ENCODE assay signal across 12 cellular contexts in the genomic region with DNA sequence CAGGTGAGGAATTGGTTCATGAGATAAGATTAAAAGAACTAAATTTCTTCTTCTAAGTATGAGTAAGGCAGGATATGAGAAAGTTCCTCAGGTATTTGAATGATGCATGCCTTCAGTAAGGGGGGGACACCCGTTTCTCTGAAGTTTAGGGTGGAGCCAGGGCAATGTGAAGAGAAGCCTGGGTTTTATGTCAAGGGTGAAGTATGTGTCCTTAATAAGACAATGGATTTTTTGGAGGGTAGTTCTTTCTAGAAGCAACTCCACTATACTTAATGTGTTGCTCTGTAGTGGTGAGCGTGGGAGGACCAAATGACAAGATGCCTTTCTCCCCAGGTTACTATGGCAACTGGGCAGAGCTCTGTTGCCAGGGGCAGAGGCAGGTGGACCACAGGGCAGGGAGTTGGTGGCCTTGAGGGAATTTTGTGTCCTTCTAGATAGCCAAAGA. TPM values are rescaled to one million over a fixed set of nuclear protein-coding genes. Genes with fewer than 3 reads are reported as not detected.
DNase-seq lines count a peak whose midpoint lies in the region; ATAC-seq and TF ChIP-seq lines count a peak whose summit lies in the region.
"Had no signal": no experiment of that assay in that cellular context is flagged by ENCODE, and none has a peak within 500 bp of the region (broad histone marks: within the 10 kb centered on the region; RNA-seq: fewer than 3 reads in every experiment).

No MANE protein-coding gene starts in this region.

- H3K4me1 Mint-ChIP-seq in activated CD8-positive, alpha-beta T cell treated with anti-CD3 and anti-CD28 coated beads for 36 hours (ENCODE audit: low read depth) = peaks cover 10% of the 10 kb centered on the region
- peaks cover 11% of the 10 kb centered on the region for H3K4me1 Mint-ChIP-seq in activated CD8-positive, alpha-beta T cell treated with anti-CD3 and anti-CD28 coated beads, Interleukin-2, amount 10 ng/mL, durations not matched to agents 7 days and 5 days (ENCODE audit: low read depth)

- H3K9me3 Mint-ChIP-seq in activated CD8-positive, alpha-beta T cell treated with anti-CD3 and anti-CD28 coated beads for 36 hours = no peaks in the 10 kb centered on the region
- no peaks in the 10 kb centered on the region for H3K9me3 Mint-ChIP-seq in activated CD8-positive, alpha-beta T cell treated with anti-CD3 and anti-CD28 coated beads, Interleukin-2, amount 10 ng/mL, durations not matched to agents 7 days and 5 days (ENCODE audit: insufficient read depth)
- H3K9me3 Mint-ChIP-seq: natural killer cell had no signal

- H3K27me3 ChIP-seq in PC-9 (ENCODE audit: insufficient read depth, low read depth) (no peaks in the 10 kb centered on the region), sigmoid colon (no peaks in the 10 kb centered on the region)

- H3K79me2 ChIP-seq in PC-9 (ENCODE audit: low read depth) = peaks cover 77% of the 10 kb centered on the region

- H3K9me3 ChIP-seq in PC-9 (ENCODE audit: insufficient read depth, low read depth) = peaks cover 30% of the 10 kb centered on the region
- no peaks in the 10 kb centered on the region for H3K9me3 ChIP-seq in sigmoid colon

- TF ChIP-seq CTCF in activated CD8-positive, alpha-beta T cell treated with anti-CD3 and anti-CD28 coated beads for 36 hours (IDR thresholded peaks at IDR 0.05) = no peak
- no peak for TF ChIP-seq CTCF in PC-9 (conservative IDR thresholded peaks at IDR 0.05)
- TF ChIP-seq CTCF in sigmoid colon (IDR thresholded peaks at IDR 0.05) = no peak

- no peak for TF ChIP-seq EP300 in sigmoid colon (IDR thresholded peaks at IDR 0.05)

- H2AFZ ChIP-seq in PC-9 = no peak overlapping the region

- CTCF ChIA-PET in activated CD8-positive, alpha-beta T cell treated with anti-CD3 and anti-CD28 coated beads for 36 hours (lab: Charles Lee) = no interaction called here
- CTCF ChIA-PET in activated CD8-positive, alpha-beta T cell treated with anti-CD3 and anti-CD28 coated beads, Interleukin-2, amount 10 ng/mL, durations not matched to agents 7 days and 5 days (lab: Charles Lee) = no interaction called here
- CTCF ChIA-PET in PC-9 (lab: Charles Lee) = no interaction called here

- peaks cover 64% of the 10 kb centered on the region for H3K36me3 ChIP-seq in PC-9 (ENCODE audit: low read depth)
- peaks cover 0 to 15% (median 0%) of the 10 kb centered on the region in 4 donors for H3K36me3 ChIP-seq in sigmoid colon

- intact Hi-C loops in activated CD8-positive, alpha-beta T cell treated with anti-CD3 and anti-CD28 coated beads for 36 hours (cut with micrococcal nuclease) = no loop called here
- intact Hi-C loops in PC-9 (cut with micrococcal nuclease; ENCODE audit: unreplicated experiment) = loop anchor here (1.0 to 2.0 kb wide), 5 partner anchors 20 to 168 kb away; no protein-coding TSS in a partner anchor
- intact Hi-C loops in sigmoid colon (cut with DNase I) = no loop called here

- BruUV-seq in PC-9 (replicated peaks; lab: Mats Ljungman, UMichigan) = no TSS peak

- H3K9me2 ChIP-seq in PC-9 (ENCODE audit: insufficient read depth) = no peaks in the 10 kb centered on the region

- TF ChIP-seq POLR2A in sigmoid colon (IDR thresholded peaks at IDR 0.05) = no peak

- H3K4me3 Mint-ChIP-seq in activated CD8-positive, alpha-beta T cell treated with anti-CD3 and anti-CD28 coated beads for 36 hours = no peak overlapping the region
- no peak overlapping the region for H3K4me3 Mint-ChIP-seq in activated CD8-positive, alpha-beta T cell treated with anti-CD3 and anti-CD28 coated beads, Interleukin-2, amount 10 ng/mL, durations not matched to agents 7 days and 5 days
- H3K4me3 Mint-ChIP-seq: natural killer cell had no signal

- peak; percentile 39 for DNase-seq in activated CD8-positive, alpha-beta T cell treated with anti-CD3 and anti-CD28 coated beads for 36 hours
- no peak for DNase-seq in activated CD8-positive, alpha-beta T cell treated with anti-CD3 and anti-CD28 coated beads, Interleukin-2, amount 10 ng/mL, durations not matched to agents 7 days and 5 days
- DNase-seq in PC-9 (peak; percentile 80 to 96), epithelial cell of prostate (ENCODE audit: low read depth, low spot score) (peak; percentile 34), sigmoid colon (no peak), SKM-1 treated with dmso at 0.1 percent for 144 hours (lab: John Stamatoyannopoulos, UW; ENCODE audit: unreplicated experiment) (no peak), middle frontal gyrus (ENCODE audit: extremely low spot score, low spot score) (no peak), midbrain (lab: John Stamatoyannopoulos, UW) (no peak)
- DNase-seq: activated CD4-positive, alpha-beta T cell treated with anti-CD3 and anti-CD28 coated beads for 1 hour; amniotic stem cell; GOT3; natural killer cell had no signal

- POLR2A ChIA-PET in activated CD8-positive, alpha-beta T cell treated with anti-CD3 and anti-CD28 coated beads for 36 hours (lab: Charles Lee) = no interaction called here
- POLR2A ChIA-PET in activated CD8-positive, alpha-beta T cell treated with anti-CD3 and anti-CD28 coated beads, Interleukin-2, amount 10 ng/mL, durations not matched to agents 7 days and 5 days (lab: Charles Lee) = no interaction called here
- POLR2A ChIA-PET in PC-9 (lab: Charles Lee; ENCODE audit: unreplicated experiment) = interaction anchor here (0.5 to 1.2 kb wide), 5 partner anchors 18 to 163 kb away, joined by 3 to 4 read pairs (median 4); no protein-coding TSS in a partner anchor

- H3K27ac ChIP-seq in PC-9 (peak overlapping the region; percentile 96), epithelial cell of prostate (peak overlapping the region; percentile 98), sigmoid colon (peak overlapping the region in 3 of 4 donors; percentile 66 to 70 (median 68))

- peak overlapping the region; percentile 52 for H3K4me2 ChIP-seq in PC-9

- no peaks in the 10 kb centered on the region for H3K36me3 Mint-ChIP-seq in activated CD8-positive, alpha-beta T cell treated with anti-CD3 and anti-CD28 coated beads for 36 hours (ENCODE audit: low read depth)
- peaks cover 3% of the 10 kb centered on the region for H3K36me3 Mint-ChIP-seq in activated CD8-positive, alpha-beta T cell treated with anti-CD3 and anti-CD28 coated beads, Interleukin-2, amount 10 ng/mL, durations not matched to agents 7 days and 5 days (ENCODE audit: low read depth)
- H3K36me3 Mint-ChIP-seq: natural killer cell had no signal

- no peaks in the 10 kb centered on the region for H3K27me3 Mint-ChIP-seq in activated CD8-positive, alpha-beta T cell treated with anti-CD3 and anti-CD28 coated beads for 36 hours
- H3K27me3 Mint-ChIP-seq in activated CD8-positive, alpha-beta T cell treated with anti-CD3 and anti-CD28 coated beads, Interleukin-2, amount 10 ng/mL, durations not matched to agents 7 days and 5 days (ENCODE audit: low read depth) = no peaks in the 10 kb centered on the region

- peak; percentile 78 for ATAC-seq in activated CD8-positive, alpha-beta T cell treated with anti-CD3 and anti-CD28 coated beads for 36 hours
- no peak for ATAC-seq in activated CD8-positive, alpha-beta T cell treated with anti-CD3 and anti-CD28 coated beads, Interleukin-2, amount 10 ng/mL, durations not matched to agents 7 days and 5 days
- ATAC-seq: natural killer cell had no signal

- H3K4me3 ChIP-seq in PC-9 = no peak overlapping the region
- H3K4me3 ChIP-seq in sigmoid colon = no peak overlapping the region

- no peak overlapping the region for H3K27ac Mint-ChIP-seq in activated CD8-positive, alpha-beta T cell treated with anti-CD3 and anti-CD28 coated beads for 36 hours
- H3K27ac Mint-ChIP-seq in activated CD8-positive, alpha-beta T cell treated with anti-CD3 and anti-CD28 coated beads, Interleukin-2, amount 10 ng/mL, durations not matched to agents 7 days and 5 days = no peak overlapping the region

- 79 to 88% methylated on average over 2 of the region's 2 CpGs for WGBS in sigmoid colon, 2 donors

- H4K20me1 ChIP-seq in PC-9 (ENCODE audit: insufficient read depth) = no peaks in the 10 kb centered on the region

- peaks cover 55% of the 10 kb centered on the region for H3K4me1 ChIP-seq in PC-9 (replicated peaks; ENCODE audit: insufficient read depth)
- H3K4me1 ChIP-seq in sigmoid colon = peaks cover 0 to 48% (median 25%) of the 10 kb centered on the region in 4 donors

- H3F3A ChIP-seq in PC-9 (ENCODE audit: insufficient read depth, low read depth) = peaks cover 66% of the 10 kb centered on the region

RNA-seq across cellular contexts. Expression of gene PHLDB2, which starts 44.0 kb away (rescaled TPM):
- 1 to 10 TPM; 1.2 to 2.4 TPM for total RNA-seq in activated CD8-positive, alpha-beta T cell treated with anti-CD3 and anti-CD28 coated beads for 36 hours
- 1 to 10 TPM; 2.5 to 4.1 TPM for total RNA-seq in activated CD8-positive, alpha-beta T cell treated with anti-CD3 and anti-CD28 coated beads, Interleukin-2, amount 10 ng/mL, durations not matched to agents 7 days and 5 days
- total RNA-seq in PC-9 (2021) (42.7 and 55.0 TPM in 2 replicates), sigmoid colon (100 to 1,000 TPM; 120 to 471 (median 132) TPM)
- 10 to 100 TPM in 1 of 3 donors, 1 to 10 TPM in 2; 4.4 to 14.4 (median 7.2) TPM for polyA plus RNA-seq in sigmoid colon

Comparison
In these comparisons a context has a peak if more than half of its experiments do, and no peak if none do; other contexts are left out.
1. DNase-seq: peak in activated CD8-positive, alpha-beta T cell treated with anti-CD3 and anti-CD28 coated beads for 36 hours (single experiment), PC-9 (2 of 2) and epithelial cell of prostate (single experiment); none in activated CD8-positive, alpha-beta T cell treated with anti-CD3 and anti-CD28 coated beads, Interleukin-2, amount 10 ng/mL, durations not matched to agents 7 days and 5 days (single experiment), sigmoid colon (single experiment), SKM-1 treated with dmso at 0.1 percent for 144 hours (single experiment), middle frontal gyrus (single experiment) and midbrain (single experiment).
2. Peak in every context shown above with its lines, with median percentiles within 50 percentile points of each other: H3K27ac ChIP-seq.